Comparison of ENCODE assay signal across 8 cellular contexts in the genomic region with DNA sequence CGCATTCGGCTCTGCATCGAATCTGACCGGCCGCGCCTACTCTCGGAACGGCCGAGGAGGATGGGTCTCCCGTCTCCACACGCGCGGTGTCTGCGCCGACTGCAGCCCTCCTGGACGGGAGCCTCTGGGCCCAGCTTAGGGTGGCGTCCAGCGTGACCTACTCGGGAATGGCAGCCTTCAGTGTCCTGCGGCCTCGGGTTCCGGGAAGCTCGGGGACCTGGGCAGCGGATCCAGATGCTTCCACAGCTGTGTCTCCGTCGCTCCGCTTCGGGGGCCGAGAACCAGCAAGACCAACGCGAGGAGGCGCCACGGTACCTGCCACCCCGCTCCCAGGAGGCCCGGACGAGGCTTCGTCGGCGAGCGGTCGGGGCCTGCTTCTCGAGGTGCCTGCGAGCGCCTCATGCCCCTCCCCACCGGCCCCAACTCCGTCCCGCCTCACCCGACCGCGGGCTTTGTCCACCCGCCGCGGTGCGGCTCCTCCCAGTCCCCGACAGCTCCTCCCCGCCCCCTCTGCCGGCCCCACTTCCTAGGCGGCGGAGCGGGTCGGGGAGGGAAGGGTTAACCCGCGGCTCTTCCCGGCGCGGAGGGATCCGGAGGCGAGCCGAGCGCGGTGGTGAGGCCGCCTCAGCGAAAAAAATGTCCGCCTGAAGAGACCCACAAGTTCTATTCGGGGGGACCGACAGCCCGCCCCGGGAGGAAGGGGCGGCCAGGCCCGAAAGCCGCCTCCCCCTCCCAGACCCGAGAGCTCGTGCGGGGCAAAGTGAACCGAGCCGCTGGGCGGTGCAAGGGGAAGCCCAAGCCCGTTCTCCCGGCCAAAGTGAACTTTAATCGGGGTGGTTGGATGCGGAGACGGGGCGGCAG. TPM values are rescaled to one million over a fixed set of nuclear protein-coding genes. Genes with fewer than 3 reads are reported as not detected.
DNase-seq lines count a peak whose midpoint lies in the region; ATAC-seq and TF ChIP-seq lines count a peak whose summit lies in the region.

A gene (plus strand): TSS at position 599 of the 861 bp plus-strand sequence. CDS start 1,270 bp downstream, outside the sequence.

- peak; percentile 74 for ATAC-seq in GM19043 (IDR thresholded peaks at IDR 0.05; ENCODE audit: low read depth, unreplicated experiment)
- peak; percentile 59 for ATAC-seq in HG03378 (IDR thresholded peaks at IDR 0.05; ENCODE audit: unreplicated experiment)

- H3K4me1 Mint-ChIP-seq in chondrocyte (ENCODE audit: low read depth), result peaks cover 52% of the 10 kb centered on the region

- no peaks in the 10 kb centered on the region for H3K9me3 Mint-ChIP-seq in chondrocyte (ENCODE audit: low read depth)

- peak within 1 kb of the TSS; percentile 92 for H3K27ac Mint-ChIP-seq in chondrocyte (ENCODE audit: unreplicated experiment)

- TF ChIP-seq CTCF in chondrocyte (IDR thresholded peaks at IDR 0.05), result peak; percentile 78

- no peaks in the 10 kb centered on the region for H3K27me3 Mint-ChIP-seq in chondrocyte (ENCODE audit: low read depth)

- peak; percentile 90 for DNase-seq in Ammon's horn (ENCODE audit: low spot score)
- DNase-seq in NCI-H460 (ENCODE audit: extremely low read depth, low read depth), result peak; percentile 81
- DNase-seq in activated CD4-positive, alpha-beta T cell treated with anti-CD3 and anti-CD28 coated beads for 1 hour, result peak; percentile 79
- peak; percentile 98 for DNase-seq in chondrocyte (ENCODE audit: low spot score)
- peak; percentile 66 for DNase-seq in kidney glomerular epithelial cell (lab: John Stamatoyannopoulos, UW)
- peak; percentile 66 to 84 for DNase-seq in stimulated activated CD4-positive, alpha-beta T cell treated with anti-CD3 and anti-CD28 coated beads, Interleukin-1b, Interleukin-23, amount 100 ng/mL, for 1 hour (ENCODE audit: low read depth in 2 of 2)

- H3K36me3 Mint-ChIP-seq in chondrocyte (ENCODE audit: low read depth), result peaks cover 5% of the 10 kb centered on the region

- H3K4me3 Mint-ChIP-seq in chondrocyte (ENCODE audit: unreplicated experiment), result peak within 1 kb of the TSS; percentile 91

RNA-seq across cellular contexts. Expression of the gene that starts here (rescaled TPM):
- total RNA-seq in NCI-H460 (2014; rRNA removed; shearing (Covaris generic)), result 125 and 142 TPM in 2 replicates
- 19.4 and 29.1 TPM in 2 replicates for polyA plus RNA-seq in NCI-H460 (2014; cell fraction: nucleus; rRNA removed)
- 106 to 154 TPM (median 110 TPM) in 3 replicates for total RNA-seq in chondrocyte

Comparison
In these comparisons a context has a peak if more than half of its experiments do, and no peak if none do; other contexts are left out.
1. Peak in every context shown above with its lines: DNase-seq and ATAC-seq.